ENCODE assay signal across 1 cellular context in the genomic region with DNA sequence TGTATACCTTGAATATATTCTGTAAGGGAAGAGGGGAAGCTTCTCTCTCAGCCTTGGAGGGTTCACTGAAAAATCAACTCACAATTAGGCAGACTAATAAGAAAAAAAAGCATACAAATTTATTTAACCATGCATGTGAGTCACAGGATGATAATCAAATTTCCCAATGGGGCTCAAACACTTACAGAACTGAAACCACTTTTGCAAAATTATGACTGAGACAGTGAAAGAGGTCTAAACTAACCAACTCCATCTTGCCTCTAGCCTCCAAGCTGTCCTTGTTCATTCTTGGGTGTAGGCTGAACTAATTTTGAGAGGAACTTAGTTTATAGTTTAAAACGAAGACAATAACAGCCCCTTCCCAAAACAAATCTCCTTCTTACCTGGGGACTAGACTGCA.
TF ChIP-seq lines count a peak whose summit lies in the region.

No MANE protein-coding gene starts in this region.

TF ChIP-seq in H1, 55 proteins besides CTCF, POLR2A, EP300 and RAD21:
- TF ChIP-seq, protein P1, sequence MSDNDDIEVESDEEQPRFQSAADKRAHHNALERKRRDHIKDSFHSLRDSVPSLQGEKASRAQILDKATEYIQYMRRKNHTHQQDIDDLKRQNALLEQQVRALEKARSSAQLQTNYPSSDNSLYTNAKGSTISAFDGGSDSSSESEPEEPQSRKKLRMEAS (IDR thresholded peaks at IDR 0.05) = no peak
- TF ChIP-seq GTF2F1 (IDR thresholded peaks at IDR 0.05; ENCODE audit: borderline replicate concordance, low read depth, low read length) (no peak), KDM1A (IDR thresholded peaks at IDR 0.05; ENCODE audit: borderline replicate concordance, low read length) (no peak), RXRA (IDR thresholded peaks at IDR 0.05; ENCODE audit: insufficient read depth, low read depth, low read length) (no peak), SIX5 (IDR thresholded peaks at IDR 0.05; ENCODE audit: low read depth, low read length) (no peak), RBBP5 (IDR thresholded peaks at IDR 0.05; ENCODE audit: borderline replicate concordance, low read depth, low read length) (no peak), SP4 (IDR thresholded peaks at IDR 0.05; ENCODE audit: low read length) (no peak), RFX5 (IDR thresholded peaks at IDR 0.05; ENCODE audit: borderline replicate concordance, low read depth, low read length) (no peak), CHD1 (IDR thresholded peaks at IDR 0.05; ENCODE audit: low read depth, low read length) (no peak), EZH2 (IDR thresholded peaks at IDR 0.05; ENCODE audit: low read depth, low read length, severe bottlenecking) (no peak), ASH2L (IDR thresholded peaks at IDR 0.05; ENCODE audit: low read length) (no peak), CBX5 (IDR thresholded peaks at IDR 0.05; ENCODE audit: low read depth, low read length) (no peak)
- TF ChIP-seq, protein P2, sequence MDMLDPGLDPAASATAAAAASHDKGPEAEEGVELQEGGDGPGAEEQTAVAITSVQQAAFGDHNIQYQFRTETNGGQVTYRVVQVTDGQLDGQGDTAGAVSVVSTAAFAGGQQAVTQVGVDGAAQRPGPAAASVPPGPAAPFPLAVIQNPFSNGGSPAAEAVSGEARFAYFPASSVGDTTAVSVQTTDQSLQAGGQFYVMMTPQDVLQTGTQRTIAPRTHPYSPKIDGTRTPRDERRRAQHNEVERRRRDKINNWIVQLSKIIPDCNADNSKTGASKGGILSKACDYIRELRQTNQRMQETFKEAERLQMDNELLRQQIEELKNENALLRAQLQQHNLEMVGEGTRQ (IDR thresholded peaks at IDR 0.05; ENCODE audit: low read length) = no peak
